In genomic region chr1:154567386-154568164, GRCh38 we compare ENCODE assay signal across 1 cellular context.
TF ChIP-seq lines count a peak whose summit lies in the region.

CHRNB2 (plus strand) TSS chr1:154567778; CDS start chr1:154568045, 267 bp downstream.

TF ChIP-seq in HepG2, 621 proteins besides CTCF, POLR2A, EP300 and RAD21 (continued from another document and continues in another):
- peak; percentile 91; the same call in 1 of the 2 replicates for TF ChIP-seq ATF5 (CRISPR knock-in tag; IDR thresholded peaks at IDR 0.05; ENCODE audit: low read depth)
- peak; percentile 93 for TF ChIP-seq ZNF354B (CRISPR knock-in tag; IDR thresholded peaks at IDR 0.05)
- peak; percentile 75; the same call in 1 of the 2 replicates for TF ChIP-seq ZNF431 (CRISPR knock-in tag; IDR thresholded peaks at IDR 0.05; ENCODE audit: borderline replicate concordance, low read depth)
- no peak for TF ChIP-seq MAFF (IDR thresholded peaks at IDR 0.05; ENCODE audit: low read depth, low read length)
- no peak for TF ChIP-seq ZBTB4 (CRISPR knock-in tag; IDR thresholded peaks at IDR 0.05; ENCODE audit: borderline replicate concordance)
- peak; percentile 78; the same call in 1 of the 2 replicates for TF ChIP-seq IKZF5 (CRISPR knock-in tag; IDR thresholded peaks at IDR 0.05)
- peak; percentile 89; the same call in 1 of the 2 replicates for TF ChIP-seq RFXANK (CRISPR knock-in tag; IDR thresholded peaks at IDR 0.05)
- peak; percentile 62; the same call in 1 of the 2 replicates for TF ChIP-seq PAX8 (CRISPR knock-in tag; IDR thresholded peaks at IDR 0.05; ENCODE audit: borderline replicate concordance)
- TF ChIP-seq SAP130 (CRISPR knock-in tag; IDR thresholded peaks at IDR 0.05; ENCODE audit: low read depth) = peak; percentile 97
- no peak for TF ChIP-seq CSRNP2 (CRISPR knock-in tag; conservative IDR thresholded peaks at IDR 0.05; ENCODE audit: low read depth)
- no peak for TF ChIP-seq CCAR2 (optimal IDR thresholded peaks at IDR 0.05; ENCODE audit: low read depth, low read length)
- 0 out of 2 replicates have a peak, but pooled peaks have one; percentile 40 for TF ChIP-seq ZNF841 (CRISPR knock-in tag; IDR thresholded peaks at IDR 0.05; ENCODE audit: borderline replicate concordance)
- TF ChIP-seq ASH2L (IDR thresholded peaks at IDR 0.05; ENCODE audit: insufficient read length, low read depth, low read length) = no peak
- TF ChIP-seq TSC22D2 (CRISPR knock-in tag; IDR thresholded peaks at IDR 0.05; ENCODE audit: borderline replicate concordance) = peak; percentile 99
- TF ChIP-seq ZNF503 (CRISPR knock-in tag; IDR thresholded peaks at IDR 0.05) = peak; percentile 80
- 0 out of 2 replicates have a peak, but pooled peaks have one; percentile 17 for TF ChIP-seq STAG1 (CRISPR knock-in tag; IDR thresholded peaks at IDR 0.05)
- TF ChIP-seq CREBL2 (CRISPR knock-in tag; IDR thresholded peaks at IDR 0.05; ENCODE audit: borderline replicate concordance) = peak; percentile 77; the same call in 1 of the 2 replicates
- no peak; the same call in 1 of the 2 replicates for TF ChIP-seq ZNF484 (CRISPR knock-in tag; IDR thresholded peaks at IDR 0.05; ENCODE audit: borderline replicate concordance, low read depth)
- TF ChIP-seq ZNF501 (CRISPR knock-in tag; IDR thresholded peaks at IDR 0.05) = peak; percentile 89
- TF ChIP-seq, protein P1, sequence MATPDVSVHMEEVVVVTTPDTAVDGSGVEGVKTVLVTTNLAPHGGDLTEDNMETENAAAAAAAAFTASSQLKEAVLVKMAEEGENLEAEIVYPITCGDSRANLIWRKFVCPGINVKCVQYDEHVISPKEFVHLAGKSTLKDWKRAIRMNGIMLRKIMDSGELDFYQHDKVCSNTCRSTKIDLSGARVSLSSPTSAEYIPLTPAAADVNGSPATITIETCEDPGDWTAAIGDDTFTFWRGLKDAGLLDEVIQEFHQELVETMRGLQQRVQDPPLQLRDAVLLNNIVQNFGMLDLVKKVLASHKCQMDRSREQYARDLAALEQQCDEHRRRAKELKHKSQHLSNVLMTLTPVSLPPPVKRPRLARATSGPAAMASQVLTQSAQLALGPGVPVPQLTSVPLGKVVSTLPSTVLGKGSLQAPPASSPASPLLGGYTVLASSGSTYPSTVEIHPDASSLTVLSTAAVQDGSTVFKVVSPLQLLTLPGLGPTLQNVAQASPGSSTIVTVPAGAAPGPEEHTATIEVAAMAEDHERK (CRISPR knock-in tag; IDR thresholded peaks at IDR 0.05; ENCODE audit: low read depth) = no peak
- TF ChIP-seq IKZF4 (CRISPR knock-in tag; IDR thresholded peaks at IDR 0.05; ENCODE audit: borderline replicate concordance, low read depth, not compliant biosample characterization) = peak; percentile 99
- peak; percentile 98 for TF ChIP-seq ZSCAN20 (CRISPR knock-in tag; IDR thresholded peaks at IDR 0.05; ENCODE audit: borderline replicate concordance)
- TF ChIP-seq ZNF44 (CRISPR knock-in tag; IDR thresholded peaks at IDR 0.05) = no peak
- TF ChIP-seq ELK4 (CRISPR knock-in tag; IDR thresholded peaks at IDR 0.05; ENCODE audit: borderline replicate concordance) = no peak; the same call in 1 of the 2 replicates
- TF ChIP-seq KLF11 (CRISPR knock-in tag; IDR thresholded peaks at IDR 0.05) = peak; percentile 93; the same call in 1 of the 2 replicates
- TF ChIP-seq ZNF253 (CRISPR knock-in tag; IDR thresholded peaks at IDR 0.05; ENCODE audit: borderline replicate concordance) = peak; percentile 97
- peak; percentile 96 for TF ChIP-seq ETV6 (CRISPR knock-in tag; conservative IDR thresholded peaks at IDR 0.05)
- no peak for TF ChIP-seq GTF3A (CRISPR knock-in tag; conservative IDR thresholded peaks at IDR 0.05)
- TF ChIP-seq THAP11 (CRISPR knock-in tag; IDR thresholded peaks at IDR 0.05) = peak; percentile 77
- peak; percentile 84; the same call in 1 of the 2 replicates for TF ChIP-seq AKAP8 (CRISPR knock-in tag; IDR thresholded peaks at IDR 0.05)
- no peak for TF ChIP-seq ZNF720 (CRISPR knock-in tag; IDR thresholded peaks at IDR 0.05)
- no peak for TF ChIP-seq ZNF34 (CRISPR knock-in tag; IDR thresholded peaks at IDR 0.05; ENCODE audit: borderline replicate concordance)
- TF ChIP-seq ZSCAN9 (CRISPR knock-in tag; IDR thresholded peaks at IDR 0.05; ENCODE audit: borderline replicate concordance) = peak; percentile 99
- peak; percentile 77 for TF ChIP-seq ZNF263 (CRISPR knock-in tag; IDR thresholded peaks at IDR 0.05)
- TF ChIP-seq ZNF530 (CRISPR knock-in tag; IDR thresholded peaks at IDR 0.05; ENCODE audit: low read depth) = no peak
- no peak for TF ChIP-seq USF2 (IDR thresholded peaks at IDR 0.05; ENCODE audit: low read depth, low read length)
- no peak for TF ChIP-seq USF2 (CRISPR knock-in tag; IDR thresholded peaks at IDR 0.05; ENCODE audit: borderline replicate concordance)
- peak; percentile 55; the same call in 1 of the 2 replicates for TF ChIP-seq KMT2A (CRISPR knock-in tag; IDR thresholded peaks at IDR 0.05)
- TF ChIP-seq HOXA7 (CRISPR knock-in tag; IDR thresholded peaks at IDR 0.05) = no peak
- peak; percentile 95 for TF ChIP-seq ZNF124 (CRISPR knock-in tag; IDR thresholded peaks at IDR 0.05)
- TF ChIP-seq SMAD1 (CRISPR knock-in tag; IDR thresholded peaks at IDR 0.05; ENCODE audit: borderline replicate concordance, low read depth) = peak; percentile 77; the same call in 1 of the 2 replicates
- TF ChIP-seq HNF4A (CRISPR knock-in tag; IDR thresholded peaks at IDR 0.05) = no peak
- no peak for TF ChIP-seq ZNF180 (CRISPR knock-in tag; IDR thresholded peaks at IDR 0.05; ENCODE audit: borderline replicate concordance, low read depth)
- TF ChIP-seq, protein P2, sequence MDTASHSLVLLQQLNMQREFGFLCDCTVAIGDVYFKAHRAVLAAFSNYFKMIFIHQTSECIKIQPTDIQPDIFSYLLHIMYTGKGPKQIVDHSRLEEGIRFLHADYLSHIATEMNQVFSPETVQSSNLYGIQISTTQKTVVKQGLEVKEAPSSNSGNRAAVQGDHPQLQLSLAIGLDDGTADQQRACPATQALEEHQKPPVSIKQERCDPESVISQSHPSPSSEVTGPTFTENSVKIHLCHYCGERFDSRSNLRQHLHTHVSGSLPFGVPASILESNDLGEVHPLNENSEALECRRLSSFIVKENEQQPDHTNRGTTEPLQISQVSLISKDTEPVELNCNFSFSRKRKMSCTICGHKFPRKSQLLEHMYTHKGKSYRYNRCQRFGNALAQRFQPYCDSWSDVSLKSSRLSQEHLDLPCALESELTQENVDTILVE (CRISPR knock-in tag; IDR thresholded peaks at IDR 0.05) = peak; percentile 89; the same call in 1 of the 2 replicates
- TF ChIP-seq ZBTB37 (CRISPR knock-in tag; IDR thresholded peaks at IDR 0.05) = no peak
- no peak for TF ChIP-seq SMARCC2 (IDR thresholded peaks at IDR 0.05)
- no peak; the same call in 1 of the 2 replicates for TF ChIP-seq ZNF296 (CRISPR knock-in tag; conservative IDR thresholded peaks at IDR 0.05)
